Comparison of ENCODE assay signal across 20 cellular contexts in genomic region chr12:94589591-94590001, GRCh38.
"Had no signal": no experiment of that assay in that cellular context is flagged by ENCODE, and none has a peak within 500 bp of the region (broad histone marks: within the 10 kb centered on the region; RNA-seq: fewer than 3 reads in every experiment).

No MANE protein-coding gene starts in this region.

- DNase-seq: activated CD4-positive, alpha-beta T cell treated with anti-CD3 and anti-CD28 coated beads, Interleukin-2, amount 50 U/mL, for 48 hours; activated CD8-positive, alpha-beta memory T cell treated with anti-CD3 and anti-CD28 coated beads, Interleukin-2, amount 50 U/mL, for 48 hours; activated naive CD4-positive, alpha-beta T cell treated with Interleukin-2 at 50 U/mL for 16 hours; activated naive CD8-positive, alpha-beta T cell treated with anti-CD3 and anti-CD28 coated beads, Interleukin-2, amount 10 ng/mL, durations not matched to agents 7 days and 5 days; activated T-cell treated with anti-CD3 and anti-CD28 coated beads, Interleukin-2, amount 50 U/mL, for 4 hours; amniotic stem cell; cerebellar nuclear complex; endodermal cell; gastrocnemius medialis; left colon; naive B cell; nucleus accumbens; right lobe of liver; stimulated activated CD4-positive, alpha-beta T cell treated with anti-CD3 and anti-CD28 coated beads, Interleukin-1b, Interleukin-23, amount 100 ng/mL, for 48 hours; stimulated activated naive CD8-positive, alpha-beta T cell treated with anti-CD3 and anti-CD28 coated beads, Interleukin-15, amount 100 ng/mL, for 72 hours; T-helper 1 cell; T-helper 9 cell; tibial artery had no signal

- H3K27ac ChIP-seq: coronary artery, right lobe of liver, tibial artery had no signal

- H3K4me3 ChIP-seq: coronary artery, gastrocnemius medialis, right lobe of liver, skin epidermis, tibial artery had no signal

- H3K27me3 ChIP-seq: gastrocnemius medialis, right lobe of liver, tibial artery had no signal

- ATAC-seq: activated T-cell treated with anti-CD3 and anti-CD28 coated beads, Interleukin-2, amount 50 U/mL, for 4 hours; gastrocnemius medialis; left colon; right lobe of liver; stimulated activated naive CD8-positive, alpha-beta T cell treated with anti-CD3 and anti-CD28 coated beads, Interleukin-15, amount 100 ng/mL, for 72 hours had no signal

- H3K36me3 ChIP-seq: gastrocnemius medialis, right lobe of liver, tibial artery had no signal

- H3K9me3 ChIP-seq: gastrocnemius medialis, right lobe of liver, tibial artery had no signal
